ENCODE assay signal across 27 cellular contexts in the genomic region with DNA sequence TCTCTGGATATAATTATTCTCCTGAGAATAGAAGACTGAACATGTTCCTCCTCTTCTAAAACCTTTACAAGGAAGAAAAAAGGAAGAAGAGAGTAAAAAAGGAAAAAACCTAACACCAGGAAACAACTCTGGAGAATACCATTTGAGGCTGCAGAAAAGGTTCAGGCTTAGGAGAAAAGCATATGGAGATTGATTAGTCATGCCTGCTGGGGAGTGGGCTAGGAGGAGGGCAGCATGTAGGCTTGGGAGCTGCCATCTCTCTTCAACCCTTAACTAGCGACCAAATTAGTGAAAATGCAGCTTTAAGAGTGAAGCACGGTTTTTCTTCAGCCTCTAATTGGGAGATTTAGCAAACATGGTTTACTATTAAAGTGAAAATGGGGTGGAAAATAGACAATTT.
"Had no signal": no experiment of that assay in that cellular context is flagged by ENCODE, and none has a peak within 500 bp of the region (broad histone marks: within the 10 kb centered on the region; RNA-seq: fewer than 3 reads in every experiment).

No MANE protein-coding gene starts in this region.

- H3K36me3 ChIP-seq: ascending aorta, breast epithelium, cardiac muscle cell, colonic mucosa, esophagus squamous epithelium, gastroesophageal sphincter, heart right ventricle had no signal

- H3K9me3 ChIP-seq: ascending aorta, breast epithelium, colonic mucosa, esophagus squamous epithelium, heart right ventricle had no signal

- DNase-seq: activated CD4-positive, alpha-beta T cell treated with anti-CD3 and anti-CD28 coated beads for 36 hours; activated CD4-positive, alpha-beta T cell treated with anti-CD3 and anti-CD28 coated beads, Interleukin-2, amount 50 U/mL, for 1 hour; activated CD4-positive, alpha-beta T cell treated with anti-CD3 and anti-CD28 coated beads, Interleukin-2, amount 50 U/mL, for 48 hours; activated CD4-positive, CD25-positive, alpha-beta regulatory T cell; activated CD4-positive, CD25-positive, alpha-beta regulatory T cell treated with anti-CD3 and anti-CD28 coated beads, Interleukin-2, amount 50 U/mL, for 72 hours; activated CD8-positive, alpha-beta memory T cell treated with anti-CD3 and anti-CD28 coated beads for 24 hours; activated CD8-positive, alpha-beta T cell treated with anti-CD3 and anti-CD28 coated beads for 36 hours; activated effector memory CD4-positive, alpha-beta T cell treated with anti-CD3 and anti-CD28 coated beads, Interleukin-2, amount 50 U/mL, for 16 hours; activated naive CD4-positive, alpha-beta T cell treated with anti-CD3 and anti-CD28 coated beads for 36 hours; activated T-cell treated with anti-CD3 and anti-CD28 coated beads, Interleukin-2, amount 50 U/mL, for 4 hours; central memory CD4-positive, alpha-beta T cell; cerebellar nuclear complex; colonic mucosa; effector CD8-positive, alpha-beta T cell; esophagus squamous epithelium; foreskin melanocyte; heart right ventricle; T-helper 1 cell; T-helper 2 cell had no signal

- ATAC-seq: activated CD4-positive, alpha-beta T cell treated with anti-CD3 and anti-CD28 coated beads for 36 hours; activated CD8-positive, alpha-beta T cell treated with anti-CD3 and anti-CD28 coated beads for 36 hours; activated T-cell treated with anti-CD3 and anti-CD28 coated beads, Interleukin-2, amount 50 U/mL, for 4 hours; gastroesophageal sphincter; heart right ventricle had no signal

- H3K4me1 ChIP-seq: ascending aorta, breast epithelium, colonic mucosa, gastroesophageal sphincter had no signal

- H3K4me3 ChIP-seq: ascending aorta, breast epithelium, cardiac muscle cell, colonic mucosa, esophagus squamous epithelium, gastroesophageal sphincter, heart right ventricle had no signal

- H3K36me3 Mint-ChIP-seq: activated naive CD8-positive, alpha-beta T cell; brain had no signal

- H3K27me3 ChIP-seq: ascending aorta, breast epithelium, cardiac muscle cell, colonic mucosa, esophagus squamous epithelium had no signal

- H3K27ac Mint-ChIP-seq: activated CD4-positive, alpha-beta T cell treated with anti-CD3 and anti-CD28 coated beads for 36 hours; activated naive CD4-positive, alpha-beta T cell treated with anti-CD3 and anti-CD28 coated beads for 36 hours; activated naive CD8-positive, alpha-beta T cell; activated T-helper 2 cell treated with anti-CD3 and anti-CD28 coated beads, Interferon-gamma antibody, Interleukin-2, Interleukin-4, amounts not matched to agents 10 μg/mL and 5 μg/mL and 100 μg/mL, durations not matched to agents 14 hours and 24 hours and 36 hours; brain had no signal

- H3K4me3 Mint-ChIP-seq: activated CD4-positive, alpha-beta T cell treated with anti-CD3 and anti-CD28 coated beads for 36 hours; activated CD8-positive, alpha-beta T cell treated with anti-CD3 and anti-CD28 coated beads for 36 hours; activated naive CD4-positive, alpha-beta T cell treated with anti-CD3 and anti-CD28 coated beads for 36 hours; activated naive CD8-positive, alpha-beta T cell; activated T-cell treated with anti-CD3 and anti-CD28 coated beads, Interleukin-2, amount 50 U/mL, for 4 hours; brain had no signal

- H3K27me3 Mint-ChIP-seq: activated CD4-positive, alpha-beta T cell treated with anti-CD3 and anti-CD28 coated beads for 36 hours; activated CD8-positive, alpha-beta T cell treated with anti-CD3 and anti-CD28 coated beads for 36 hours; activated naive CD8-positive, alpha-beta T cell had no signal

- H3K27ac ChIP-seq: ascending aorta, breast epithelium, cardiac muscle cell, colonic mucosa, epithelial cell of prostate, esophagus squamous epithelium, gastroesophageal sphincter, heart right ventricle had no signal

- H3K9me3 Mint-ChIP-seq: activated CD8-positive, alpha-beta T cell treated with anti-CD3 and anti-CD28 coated beads for 36 hours; activated naive CD4-positive, alpha-beta T cell treated with anti-CD3 and anti-CD28 coated beads for 36 hours; activated T-cell treated with anti-CD3 and anti-CD28 coated beads, Interleukin-2, amount 50 U/mL, for 4 hours; activated T-helper 2 cell treated with anti-CD3 and anti-CD28 coated beads, Interferon-gamma antibody, Interleukin-2, Interleukin-4, amounts not matched to agents 10 μg/mL and 5 μg/mL and 100 μg/mL, durations not matched to agents 14 hours and 24 hours and 36 hours had no signal
